Comparison of ENCODE assay signal across 15 cellular contexts in the genomic region with DNA sequence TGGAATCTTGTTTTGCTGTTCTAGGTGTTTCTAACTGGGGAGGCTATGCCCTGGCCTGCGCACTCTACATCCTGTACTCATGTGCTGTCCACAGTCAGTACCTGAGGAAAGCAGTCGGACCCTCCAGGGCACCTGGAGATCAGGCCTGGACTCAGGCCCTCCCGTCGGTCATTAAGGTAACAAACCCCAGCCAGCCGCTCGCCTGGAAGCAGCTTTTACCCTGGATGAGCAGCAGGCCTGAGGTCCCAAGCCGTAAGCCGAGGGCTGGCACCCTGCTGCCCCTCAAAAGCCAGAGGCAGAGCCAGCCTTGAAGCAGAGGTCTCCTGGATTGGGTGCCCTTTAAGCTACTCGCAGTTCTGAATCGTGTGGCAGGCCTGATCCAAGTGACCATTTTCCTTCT. TPM values are rescaled to one million over a fixed set of nuclear protein-coding genes. Genes with fewer than 3 reads are reported as not detected.
DNase-seq lines count a peak whose midpoint lies in the region; ATAC-seq and TF ChIP-seq lines count a peak whose summit lies in the region.
"Had no signal": no experiment of that assay in that cellular context is flagged by ENCODE, and none has a peak within 500 bp of the region (broad histone marks: within the 10 kb centered on the region; RNA-seq: fewer than 3 reads in every experiment).

No MANE protein-coding gene starts in this region.

- no peak for DNase-seq in natural killer cell treated with Interleukin-12 subunit alpha and Interleukin-12 subunit beta and Interleukin-15 and Interleukin-18, amount 100 ng/mL, for 72 hours (ENCODE audit: low spot score)
- no peak for DNase-seq in natural killer cell
- no peak for DNase-seq in RWPE1 (ENCODE audit: low spot score)
- peak; percentile 24 for DNase-seq in endodermal cell
- DNase-seq in A673 (ENCODE audit: low spot score) = no peak
- DNase-seq in NCI-H510A treated with DMSO at 0.1 percent for 48 hours (lab: John Stamatoyannopoulos, UW) = no peak
- no peak for DNase-seq in midbrain (lab: John Stamatoyannopoulos, UW)
- DNase-seq: Caco-2; CD8-positive, alpha-beta memory T cell; DMS53; GF-D8; GOT3 had no signal

- intact Hi-C loops in natural killer cell (cut with micrococcal nuclease) = no loop called here
- intact Hi-C loops in A673 (cut with micrococcal nuclease; ENCODE audit: unreplicated experiment) = no loop called here

- ATAC-seq in natural killer cell treated with Interleukin-12 subunit alpha and Interleukin-12 subunit beta and Interleukin-15 and Interleukin-18, amount 100 ng/mL, for 72 hours = no peak
- no peak for ATAC-seq in natural killer cell
- ATAC-seq: A549 had no signal

- H3K4me3 Mint-ChIP-seq in natural killer cell treated with Interleukin-12 subunit alpha and Interleukin-12 subunit beta and Interleukin-15 and Interleukin-18, amount 100 ng/mL, for 72 hours = no peak overlapping the region
- H3K4me3 Mint-ChIP-seq in natural killer cell (no peak overlapping the region), endodermal cell (no peak overlapping the region)
- H3K4me3 Mint-ChIP-seq: CD14-positive monocyte; CD8-positive, alpha-beta memory T cell had no signal

- H3K4me1 ChIP-seq in endodermal cell (ENCODE audit: control insufficient read depth, insufficient read depth, low read length) (no peaks in the 10 kb centered on the region), A673 (ENCODE audit: insufficient read depth, low read length, poor library complexity, severe bottlenecking) (no peaks in the 10 kb centered on the region)
- H3K4me1 ChIP-seq: A549, Caco-2, HAP-1 had no signal

- H3K4me3 ChIP-seq in endodermal cell (ENCODE audit: low read length) = no peak overlapping the region
- H3K4me3 ChIP-seq in A673 (ENCODE audit: low read depth, low read length, poor library complexity, severe bottlenecking) = no peak overlapping the region
- H3K4me3 ChIP-seq: A549, HAP-1 had no signal

- no peaks in the 10 kb centered on the region for H3K27me3 ChIP-seq in endodermal cell (ENCODE audit: control insufficient read depth, insufficient read depth, low read length, poor library complexity, severe bottlenecking)
- H3K27me3 ChIP-seq in A673 (replicated peaks; ENCODE audit: insufficient read depth, low read depth, low read length, poor library complexity) = no peaks in the 10 kb centered on the region

- CTCF ChIA-PET in RWPE1 (lab: Yijun Ruan, JAX) = no interaction called here
- CTCF ChIA-PET in A673 (lab: Charles Lee) = no interaction called here

- H3K4me1 Mint-ChIP-seq in natural killer cell treated with Interleukin-12 subunit alpha and Interleukin-12 subunit beta and Interleukin-15 and Interleukin-18, amount 100 ng/mL, for 72 hours (ENCODE audit: low read depth in 2 of 2) = peaks cover 0 to 14% of the 10 kb centered on the region in 2 donors
- H3K4me1 Mint-ChIP-seq in natural killer cell (peaks cover 4 to 10% of the 10 kb centered on the region in 2 donors), endodermal cell (no peaks in the 10 kb centered on the region)
- H3K4me1 Mint-ChIP-seq: CD14-positive monocyte had no signal

- H3K9me3 ChIP-seq in endodermal cell (ENCODE audit: control insufficient read depth, low read length) = no peaks in the 10 kb centered on the region
- no peaks in the 10 kb centered on the region for H3K9me3 ChIP-seq in A673 (ENCODE audit: low read depth, low read length, poor library complexity, severe bottlenecking)
- H3K9me3 ChIP-seq: A549, HAP-1 had no signal

- BruUV-seq in A673 (replicated peaks; lab: Mats Ljungman, UMichigan) = no TSS peak

- no peak overlapping the region for H3K9ac ChIP-seq in endodermal cell (ENCODE audit: extremely low read depth, low read length, poor library complexity, severe bottlenecking)

- TF ChIP-seq CTCF in natural killer cell (IDR thresholded peaks at IDR 0.05) = no peak
- TF ChIP-seq CTCF in RWPE1 (conservative IDR thresholded peaks at IDR 0.05; ENCODE audit: low read depth) = no peak
- TF ChIP-seq CTCF in endodermal cell (conservative IDR thresholded peaks at IDR 0.05) = no peak
- no peak for TF ChIP-seq CTCF in A673 (conservative IDR thresholded peaks at IDR 0.05; ENCODE audit: low read depth, low read length)

- POLR2A ChIA-PET in RWPE1 (lab: Yijun Ruan, JAX; ENCODE audit: low non-redundant PET) = no interaction called here
- POLR2A ChIA-PET in A673 (lab: Charles Lee; ENCODE audit: low non-redundant PET) = no interaction called here

- H3K36me3 ChIP-seq in endodermal cell (ENCODE audit: control insufficient read depth, insufficient read depth, low read length) (no peaks in the 10 kb centered on the region), A673 (ENCODE audit: insufficient read depth, low read length, poor library complexity, severe bottlenecking) (no peaks in the 10 kb centered on the region)

- H3K9me3 Mint-ChIP-seq in natural killer cell treated with Interleukin-12 subunit alpha and Interleukin-12 subunit beta and Interleukin-15 and Interleukin-18, amount 100 ng/mL, for 72 hours = no peaks in the 10 kb centered on the region
- H3K9me3 Mint-ChIP-seq in natural killer cell (no peaks in the 10 kb centered on the region), endodermal cell (no peaks in the 10 kb centered on the region)
- H3K9me3 Mint-ChIP-seq: CD14-positive monocyte; CD8-positive, alpha-beta memory T cell had no signal

- peak overlapping the region; percentile 41 to 44 for H3K27ac Mint-ChIP-seq in natural killer cell treated with Interleukin-12 subunit alpha and Interleukin-12 subunit beta and Interleukin-15 and Interleukin-18, amount 100 ng/mL, for 72 hours
- no peak overlapping the region for H3K27ac Mint-ChIP-seq in natural killer cell
- no peak overlapping the region for H3K27ac Mint-ChIP-seq in endodermal cell

- peak overlapping the region; percentile 27; the same call in 1 of the 2 replicates for H3K27ac ChIP-seq in RWPE1
- no peak overlapping the region for H3K27ac ChIP-seq in endodermal cell (ENCODE audit: low read depth, low read length)
- H3K27ac ChIP-seq in A673 (ENCODE audit: low read depth, low read length, poor library complexity, severe bottlenecking) = no peak overlapping the region
- H3K27ac ChIP-seq: A549 had no signal

- H3K27me3 Mint-ChIP-seq in natural killer cell treated with Interleukin-12 subunit alpha and Interleukin-12 subunit beta and Interleukin-15 and Interleukin-18, amount 100 ng/mL, for 72 hours = no peaks in the 10 kb centered on the region
- H3K27me3 Mint-ChIP-seq in natural killer cell (ENCODE audit: low read depth in 2 of 2) (no peaks in the 10 kb centered on the region), endodermal cell (ENCODE audit: insufficient read depth) (no peaks in the 10 kb centered on the region)
- H3K27me3 Mint-ChIP-seq: CD8-positive, alpha-beta memory T cell had no signal

- WGBS in endodermal cell (ENCODE audit: insufficient coverage in 1 of 2, insufficient read length in 1 of 2), 2 experiments = 93% methylated on average over 10 of the region's 10 CpGs

- H3K36me3 Mint-ChIP-seq in natural killer cell treated with Interleukin-12 subunit alpha and Interleukin-12 subunit beta and Interleukin-15 and Interleukin-18, amount 100 ng/mL, for 72 hours = peaks cover 15% of the 10 kb centered on the region
- H3K36me3 Mint-ChIP-seq in natural killer cell (no peaks in the 10 kb centered on the region), endodermal cell (ENCODE audit: low read depth) (peaks cover 33% of the 10 kb centered on the region)

RNA-seq across cellular contexts. Expression of gene GPR68, which starts 29.1 kb away (rescaled TPM):
- 10 to 100 TPM; 17.4 to 30.2 TPM for total RNA-seq in natural killer cell treated with Interleukin-12 subunit alpha and Interleukin-12 subunit beta and Interleukin-15 and Interleukin-18, amount 100 ng/mL, for 72 hours
- total RNA-seq in natural killer cell = 10 to 100 TPM in 2 of 3 donors, 1 to 10 TPM in 1; 7.6 to 24.0 (median 15.7) TPM
- under 1 TPM; 0.38 to 0.44 TPM for total RNA-seq in endodermal cell
- 0.57 TPM for polyA plus RNA-seq in endodermal cell (2013, experiment 1 of 2)
- 0.58 TPM for polyA plus RNA-seq in endodermal cell (2013, experiment 2 of 2)
- 0.15 and 0.30 TPM in 2 replicates for total RNA-seq in A673 (2021)

Comparison
In these comparisons a context has a peak if more than half of its experiments do, and no peak if none do; other contexts are left out.
1. H3K27ac Mint-ChIP-seq: peak in natural killer cell treated with Interleukin-12 subunit alpha and Interleukin-12 subunit beta and Interleukin-15 and Interleukin-18, amount 100 ng/mL, for 72 hours (2 of 2); none in natural killer cell (0 of 2) and endodermal cell (single experiment).